Comparison of ENCODE assay signal across 9 cellular contexts in genomic region chr1:109783436-109783835, GRCh38. TPM values are rescaled to one million over a fixed set of nuclear protein-coding genes. Genes with fewer than 3 reads are reported as not detected.
DNase-seq lines count a peak whose midpoint lies in the region; ATAC-seq and TF ChIP-seq lines count a peak whose summit lies in the region.
"Had no signal": no experiment of that assay in that cellular context is flagged by ENCODE, and none has a peak within 500 bp of the region (broad histone marks: within the 10 kb centered on the region; RNA-seq: fewer than 3 reads in every experiment).

No MANE protein-coding gene starts in this region.

- POLR2A ChIA-PET in IMR-90 (lab: Charles Lee; ENCODE audit: unreplicated experiment) (no interaction called here), T-cell (lab: Charles Lee) (no interaction called here)

- H3K4me3 Mint-ChIP-seq in chondrocyte (ENCODE audit: unreplicated experiment) (no peak overlapping the region), T-cell (no peak overlapping the region)

- CTCF ChIA-PET in IMR-90 (lab: Yijun Ruan, JAX) = interaction anchor here (1.6 kb wide), 1 partner anchor 9 kb away, joined by 5 read pairs; no protein-coding TSS in a partner anchor
- CTCF ChIA-PET in T-cell (lab: Charles Lee) = no interaction called here

- H3K79me2 ChIP-seq in mesendoderm (ENCODE audit: control insufficient read depth, insufficient read depth, low read length) = no peaks in the 10 kb centered on the region

- H3K36me3 ChIP-seq in IMR-90 (ENCODE audit: control insufficient read depth, insufficient read depth, low read length) (no peaks in the 10 kb centered on the region), mesendoderm (ENCODE audit: control insufficient read depth, insufficient read depth, low read length) (no peaks in the 10 kb centered on the region)

- H2BK5ac ChIP-seq in IMR-90 (ENCODE audit: low read depth, low read length, poor library complexity, severe bottlenecking) (peak overlapping the region; percentile 16), mesendoderm (ENCODE audit: low read length) (no peak overlapping the region)

- H3K9me1 ChIP-seq in IMR-90 (ENCODE audit: insufficient read depth, low read length) = peaks cover 28% of the 10 kb centered on the region

- dilution Hi-C loops in IMR-90 (cut with HindIII; ENCODE audit: low sequenced_read_pairs, unreplicated experiment) = no loop called here

- no peaks in the 10 kb centered on the region for H4K20me1 ChIP-seq in IMR-90 (ENCODE audit: insufficient read depth, low read length)

- H3K36me3 Mint-ChIP-seq in chondrocyte (ENCODE audit: low read depth) (no peaks in the 10 kb centered on the region), T-cell (peaks cover 3% of the 10 kb centered on the region)

- in situ Hi-C loops in IMR-90 (cut with MboI; ENCODE audit: low sequenced_read_pairs) = loop anchor here (25.0 kb wide), 1 partner anchor 129 kb away; the partner anchor contains the start of gene CSF1

- peak overlapping the region; percentile 85 for H3K14ac ChIP-seq in IMR-90 (replicated peaks; ENCODE audit: low read depth, low read length)

- peak overlapping the region; percentile 18 for H2AFZ ChIP-seq in IMR-90 (replicated peaks; ENCODE audit: low read length, poor library complexity)

- ATAC-seq in IMR-90 (ENCODE audit: low read depth) = peak; percentile 47
- no peak for ATAC-seq in T-cell (replicated peaks in 1 of 4)

- H3K27me3 Mint-ChIP-seq in chondrocyte (ENCODE audit: low read depth) (no peaks in the 10 kb centered on the region), T-cell (no peaks in the 10 kb centered on the region)

- H2AK5ac ChIP-seq in IMR-90 (ENCODE audit: low read depth, low read length) = peak overlapping the region; percentile 89
- no peak overlapping the region for H2AK5ac ChIP-seq in mesendoderm (ENCODE audit: low read length)

- intact Hi-C loops in IMR-90 (cut with micrococcal nuclease) = loop anchor here (2.0 kb wide), 1 partner anchor 221 kb away; no protein-coding TSS in a partner anchor

- H3K23ac ChIP-seq in IMR-90 (ENCODE audit: low read depth, low read length) (peak overlapping the region; percentile 80; the same call in 1 of the 2 replicates), mesendoderm (ENCODE audit: low read length) (no peak overlapping the region)

- H3K9me3 Mint-ChIP-seq in chondrocyte (ENCODE audit: low read depth) (peaks cover 5% of the 10 kb centered on the region), T-cell (peaks cover 0 to 6% (median 0%) of the 10 kb centered on the region in 3 donors)

- H3K18ac ChIP-seq in IMR-90 (ENCODE audit: low read depth, low read length) = peak overlapping the region; percentile 59
- H3K18ac ChIP-seq in mesendoderm (ENCODE audit: low read length) = no peak overlapping the region

- no TSS peak for BruUV-seq in IMR-90 (replicated peaks; lab: Mats Ljungman, UMichigan)

- H4K8ac ChIP-seq in IMR-90 (ENCODE audit: low read depth in 2 of 2, low read length in 2 of 2) = peak overlapping the region in 1 of 2 experiments; percentile 77; a peak in 2 of 4 replicates
- no peak overlapping the region for H4K8ac ChIP-seq in mesendoderm (ENCODE audit: low read depth, low read length)

- H2BK120ac ChIP-seq in IMR-90 (ENCODE audit: low read depth, low read length) (peak overlapping the region; percentile 85), mesendoderm (ENCODE audit: low read depth, low read length) (no peak overlapping the region)

- H3K27ac ChIP-seq in IMR-90 (ENCODE audit: insufficient read depth, low read length) (peak overlapping the region; percentile 30), mesendoderm (ENCODE audit: low read depth, low read length) (no peak overlapping the region)

- H4K5ac ChIP-seq in IMR-90 (ENCODE audit: low read depth, low read length) (peak overlapping the region; percentile 31), mesendoderm (ENCODE audit: low read length) (no peak overlapping the region)

- H3K27me3 ChIP-seq in IMR-90 (ENCODE audit: control insufficient read depth, insufficient read depth, low read length) (no peaks in the 10 kb centered on the region), mesendoderm (ENCODE audit: insufficient read depth, low read length, poor library complexity) (no peaks in the 10 kb centered on the region)

- peak overlapping the region; percentile 84 for H2AK9ac ChIP-seq in IMR-90 (replicated peaks; ENCODE audit: low read depth, low read length, poor library complexity)

- DNase-seq in 8988T (peak; percentile 68), IMR-90 (peak; percentile 76), chondrocyte (ENCODE audit: low spot score) (peak; percentile 77), mesendoderm (peak; percentile 84), NOMO-1 treated with dmso at 0.1 percent for 144 hours (lab: John Stamatoyannopoulos, UW; ENCODE audit: unreplicated experiment) (no peak), T-cell (no peak)
- DNase-seq in activated CD4-positive, CD25-positive, alpha-beta regulatory T cell (lab: John Stamatoyannopoulos, UW) = no peak
- no peak for DNase-seq in effector CD8-positive, alpha-beta T cell (lab: John Stamatoyannopoulos, UW)

- no peaks in the 10 kb centered on the region for H3K9me3 ChIP-seq in IMR-90 (ENCODE audit: control insufficient read depth, insufficient read depth, low read length)

- peak overlapping the region; percentile 90 for H3K4ac ChIP-seq in IMR-90 (ENCODE audit: low read depth, low read length)
- no peak overlapping the region for H3K4ac ChIP-seq in mesendoderm (ENCODE audit: low read depth, low read length)

- no peak for TF ChIP-seq POLR2A in IMR-90 (IDR thresholded peaks at IDR 0.05; ENCODE audit: low read depth, low read length)

- H2BK15ac ChIP-seq in IMR-90 (ENCODE audit: low read depth, low read length) (0 out of 3 replicates have a peak overlapping the region, but pooled peaks have one; percentile 73), mesendoderm (replicated peaks; ENCODE audit: low read depth) (no peak overlapping the region)

- H3K4me3 ChIP-seq in IMR-90 (ENCODE audit: insufficient read depth, low read depth, low read length) (no peak overlapping the region), mesendoderm (ENCODE audit: low read length) (no peak overlapping the region)

- peak overlapping the region; percentile 91 for H4K91ac ChIP-seq in IMR-90 (ENCODE audit: insufficient read depth, low read depth, low read length)

- 0% methylated on average over 1 of the region's 8 CpGs; no CpG with 5 or more reads in 1 of the 2 experiments for WGBS in IMR-90 (ENCODE audit: extremely low coverage in 2 of 2, insufficient read length in 1 of 2), 2 experiments
- no CpG with 5 or more reads among the region's 8 CpGs for WGBS in mesendoderm (ENCODE audit: extremely low coverage, insufficient coverage, low lambda C conversion rate)

- H3K9ac ChIP-seq in IMR-90 (ENCODE audit: low read depth, low read length) (no peak overlapping the region), mesendoderm (ENCODE audit: low read length) (no peak overlapping the region)

- TF ChIP-seq RAD21 in IMR-90 (IDR thresholded peaks at IDR 0.05; ENCODE audit: low read length) = no peak

- peaks cover 49% of the 10 kb centered on the region for H3K4me1 Mint-ChIP-seq in chondrocyte (ENCODE audit: low read depth)
- peaks cover 12 to 19% (median 15%) of the 10 kb centered on the region in 3 donors for H3K4me1 Mint-ChIP-seq in T-cell

- H3K27ac Mint-ChIP-seq in chondrocyte (ENCODE audit: unreplicated experiment) (peak overlapping the region; percentile 17), T-cell (no peak overlapping the region)

- H3K56ac ChIP-seq in IMR-90 (ENCODE audit: extremely low read depth, insufficient read depth, low read length) (peak overlapping the region; percentile 26; the same call in 1 of the 2 replicates), mesendoderm (ENCODE audit: low read length) (no peak overlapping the region)

- no peaks in the 10 kb centered on the region for H3K79me1 ChIP-seq in IMR-90 (ENCODE audit: low read depth in 1 of 2, low read length in 2 of 2)
- no peaks in the 10 kb centered on the region for H3K79me1 ChIP-seq in mesendoderm (ENCODE audit: low read length)

- H2BK20ac ChIP-seq in IMR-90 (ENCODE audit: low read depth, low read length) = peak overlapping the region; percentile 90; the same call in 1 of the 2 replicates

- H3K4me1 ChIP-seq in IMR-90 (ENCODE audit: control insufficient read depth, insufficient read depth, low read length) (peaks cover 27% of the 10 kb centered on the region), mesendoderm (ENCODE audit: control insufficient read depth, low read depth, low read length) (peaks cover 3% of the 10 kb centered on the region)

- TF ChIP-seq CTCF in IMR-90 (conservative IDR thresholded peaks at IDR 0.05; ENCODE audit: low read depth, low read length) = no peak
- TF ChIP-seq CTCF in chondrocyte (IDR thresholded peaks at IDR 0.05) = no peak

- H3K4me2 ChIP-seq in IMR-90 (ENCODE audit: low read depth, low read length) (no peak overlapping the region; the same call in 1 of the 2 replicates), mesendoderm (ENCODE audit: low read length) (no peak overlapping the region)

TF ChIP-seq in IMR-90, 13 proteins besides CTCF, POLR2A, EP300 and RAD21:
- TF ChIP-seq SMC3 (IDR thresholded peaks at IDR 0.05; ENCODE audit: low read depth, low read length) (no peak), BHLHE40 (IDR thresholded peaks at IDR 0.05; ENCODE audit: low read depth, low read length) (peak; percentile 49; the same call in 1 of the 2 replicates), NFE2L2 (IDR thresholded peaks at IDR 0.05; ENCODE audit: low read depth, low read length) (no peak)

RNA-seq across cellular contexts. Expression of gene EPS8L3, which starts 19.7 kb away (rescaled TPM):
- total RNA-seq in IMR-90 (2012; rRNA removed) = not detected in 2 replicates
- polyA plus RNA-seq in IMR-90 (2012; rRNA removed) = not detected in 2 replicates
- polyA plus RNA-seq in IMR-90 (2012; cell fraction: cytosol; rRNA removed) = 0.11 TPM in 1 of 2 replicates, not detected in the other
- not detected in 2 replicates for polyA plus RNA-seq in IMR-90 (2012; cell fraction: nucleus; rRNA removed; ENCODE audit: low replicate concordance)
- not detected in 3 replicates for total RNA-seq in chondrocyte
- polyA plus RNA-seq in mesendoderm (2013, experiment 1 of 2) = not detected
- polyA plus RNA-seq in mesendoderm (2013, experiment 2 of 2) = not detected
- total RNA-seq in T-cell = under 1 TPM in 2 of 5 donors, not detected in 3; 0.47 to 0.49 TPM
- polyA plus RNA-seq: BJ had no signal

RNA-seq across cellular contexts. Expression of gene GSTM3, which starts 42.6 kb away (rescaled TPM):
- 101 and 131 TPM in 2 replicates for total RNA-seq in IMR-90 (2012; rRNA removed)
- 97.4 and 102 TPM in 2 replicates for polyA plus RNA-seq in IMR-90 (2012; rRNA removed)
- polyA plus RNA-seq in IMR-90 (2012; cell fraction: cytosol; rRNA removed) = 69.1 and 108 TPM in 2 replicates
- 19.5 and 60.7 TPM in 2 replicates for polyA plus RNA-seq in IMR-90 (2012; cell fraction: nucleus; rRNA removed; ENCODE audit: low replicate concordance)
- total RNA-seq in chondrocyte = 51.2 to 63.8 TPM (median 61.5 TPM) in 3 replicates
- 6.4 TPM for polyA plus RNA-seq in mesendoderm (2013, experiment 1 of 2)
- polyA plus RNA-seq in mesendoderm (2013, experiment 2 of 2) = 6.1 TPM
- total RNA-seq in T-cell = 10 to 100 TPM in 4 of 5 donors, 1 to 10 TPM in 1; 8.4 to 17.1 (median 10.3) TPM

Comparison
In these comparisons a context has a peak if more than half of its experiments do, and no peak if none do; other contexts are left out.
1. DNase-seq: peak in 8988T (single experiment), IMR-90 (single experiment), chondrocyte (single experiment) and mesendoderm (single experiment); none in activated CD4-positive, CD25-positive, alpha-beta regulatory T cell (0 of 4), effector CD8-positive, alpha-beta T cell (single experiment), NOMO-1 treated with dmso at 0.1 percent for 144 hours (single experiment) and T-cell (0 of 34).